Comparison of ENCODE assay signal across 1 cellular context in the genomic region with DNA sequence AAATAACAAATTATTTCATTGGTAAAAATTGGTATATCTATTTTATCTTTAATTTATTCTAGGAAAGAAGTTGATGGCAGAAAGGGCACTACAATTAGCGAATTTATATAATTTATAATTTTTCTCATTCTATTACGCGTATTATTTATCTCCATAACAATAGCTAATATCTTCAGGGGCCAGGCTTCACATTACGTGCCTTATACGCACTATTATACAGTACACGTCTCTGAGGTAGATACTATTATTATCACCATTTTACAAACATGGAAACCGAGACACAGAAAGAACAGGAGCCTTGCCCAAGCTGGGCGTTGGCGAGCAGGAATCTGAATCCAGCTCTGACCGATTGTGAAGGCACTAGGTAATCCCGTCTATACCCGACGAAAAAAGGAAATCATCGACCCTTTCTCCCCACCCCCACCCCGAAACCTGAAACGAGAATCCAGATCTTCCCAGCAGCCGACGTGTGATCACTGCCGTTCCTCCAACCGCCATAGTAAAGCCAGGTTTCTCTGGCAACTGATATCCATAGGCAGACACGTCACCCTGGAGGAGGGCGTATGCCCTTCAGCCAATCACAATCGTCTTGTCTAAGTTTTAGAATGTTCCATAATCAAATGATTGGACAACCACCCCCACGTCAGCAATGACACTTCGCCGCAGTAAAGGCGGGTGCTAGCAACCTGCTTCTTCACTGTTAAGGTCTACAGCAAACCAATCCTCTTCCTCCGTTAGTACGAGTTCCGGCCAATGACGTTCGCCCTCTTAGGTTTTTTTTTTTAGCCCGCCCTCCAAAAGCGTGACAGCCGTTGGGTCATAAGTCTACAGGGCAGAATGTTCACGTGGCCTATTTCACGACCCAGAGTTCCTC.
TF ChIP-seq lines count a peak whose summit lies in the region.

A gene with protein sequence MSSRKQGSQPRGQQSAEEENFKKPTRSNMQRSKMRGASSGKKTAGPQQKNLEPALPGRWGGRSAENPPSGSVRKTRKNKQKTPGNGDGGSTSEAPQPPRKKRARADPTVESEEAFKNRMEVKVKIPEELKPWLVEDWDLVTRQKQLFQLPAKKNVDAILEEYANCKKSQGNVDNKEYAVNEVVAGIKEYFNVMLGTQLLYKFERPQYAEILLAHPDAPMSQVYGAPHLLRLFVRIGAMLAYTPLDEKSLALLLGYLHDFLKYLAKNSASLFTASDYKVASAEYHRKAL (minus strand): TSS at position 501 of the 874 bp plus-strand sequence. CDS start 9,672 bp downstream, outside the sequence.

TF ChIP-seq in GM12878, 131 proteins besides CTCF, POLR2A, EP300 and RAD21 (continued from another document and continues in another):
- TF ChIP-seq POLR2AphosphoS5 (IDR thresholded peaks at IDR 0.05; ENCODE audit: low read length), result peak; percentile 88
- TF ChIP-seq, protein P1, sequence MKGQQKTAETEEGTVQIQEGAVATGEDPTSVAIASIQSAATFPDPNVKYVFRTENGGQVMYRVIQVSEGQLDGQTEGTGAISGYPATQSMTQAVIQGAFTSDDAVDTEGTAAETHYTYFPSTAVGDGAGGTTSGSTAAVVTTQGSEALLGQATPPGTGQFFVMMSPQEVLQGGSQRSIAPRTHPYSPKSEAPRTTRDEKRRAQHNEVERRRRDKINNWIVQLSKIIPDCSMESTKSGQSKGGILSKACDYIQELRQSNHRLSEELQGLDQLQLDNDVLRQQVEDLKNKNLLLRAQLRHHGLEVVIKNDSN (IDR thresholded peaks at IDR 0.05; ENCODE audit: borderline replicate concordance, extremely low read length, insufficient read depth, low read depth, low read length), result no peak
- no peak for TF ChIP-seq EZH2 (IDR thresholded peaks at IDR 0.05; ENCODE audit: borderline replicate concordance, control insufficient read depth, low read depth, low read length)
- TF ChIP-seq, protein P2, sequence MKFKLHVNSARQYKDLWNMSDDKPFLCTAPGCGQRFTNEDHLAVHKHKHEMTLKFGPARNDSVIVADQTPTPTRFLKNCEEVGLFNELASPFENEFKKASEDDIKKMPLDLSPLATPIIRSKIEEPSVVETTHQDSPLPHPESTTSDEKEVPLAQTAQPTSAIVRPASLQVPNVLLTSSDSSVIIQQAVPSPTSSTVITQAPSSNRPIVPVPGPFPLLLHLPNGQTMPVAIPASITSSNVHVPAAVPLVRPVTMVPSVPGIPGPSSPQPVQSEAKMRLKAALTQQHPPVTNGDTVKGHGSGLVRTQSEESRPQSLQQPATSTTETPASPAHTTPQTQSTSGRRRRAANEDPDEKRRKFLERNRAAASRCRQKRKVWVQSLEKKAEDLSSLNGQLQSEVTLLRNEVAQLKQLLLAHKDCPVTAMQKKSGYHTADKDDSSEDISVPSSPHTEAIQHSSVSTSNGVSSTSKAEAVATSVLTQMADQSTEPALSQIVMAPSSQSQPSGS (IDR thresholded peaks at IDR 0.05; ENCODE audit: low read length), result 0 out of 2 replicates have a peak, but pooled peaks have one; percentile 7
- no peak for TF ChIP-seq SPI1 (IDR thresholded peaks at IDR 0.05; ENCODE audit: borderline replicate concordance, insufficient read depth, low read depth, low read length)
- peak; percentile 76 for TF ChIP-seq FOS (IDR thresholded peaks at IDR 0.05; ENCODE audit: borderline replicate concordance, extremely low read depth, insufficient read length)
- no peak for TF ChIP-seq BACH1 (IDR thresholded peaks at IDR 0.05; ENCODE audit: borderline replicate concordance)
- TF ChIP-seq IRF4 (IDR thresholded peaks at IDR 0.05; ENCODE audit: low read depth, low read length), result no peak
- TF ChIP-seq, protein P3, sequence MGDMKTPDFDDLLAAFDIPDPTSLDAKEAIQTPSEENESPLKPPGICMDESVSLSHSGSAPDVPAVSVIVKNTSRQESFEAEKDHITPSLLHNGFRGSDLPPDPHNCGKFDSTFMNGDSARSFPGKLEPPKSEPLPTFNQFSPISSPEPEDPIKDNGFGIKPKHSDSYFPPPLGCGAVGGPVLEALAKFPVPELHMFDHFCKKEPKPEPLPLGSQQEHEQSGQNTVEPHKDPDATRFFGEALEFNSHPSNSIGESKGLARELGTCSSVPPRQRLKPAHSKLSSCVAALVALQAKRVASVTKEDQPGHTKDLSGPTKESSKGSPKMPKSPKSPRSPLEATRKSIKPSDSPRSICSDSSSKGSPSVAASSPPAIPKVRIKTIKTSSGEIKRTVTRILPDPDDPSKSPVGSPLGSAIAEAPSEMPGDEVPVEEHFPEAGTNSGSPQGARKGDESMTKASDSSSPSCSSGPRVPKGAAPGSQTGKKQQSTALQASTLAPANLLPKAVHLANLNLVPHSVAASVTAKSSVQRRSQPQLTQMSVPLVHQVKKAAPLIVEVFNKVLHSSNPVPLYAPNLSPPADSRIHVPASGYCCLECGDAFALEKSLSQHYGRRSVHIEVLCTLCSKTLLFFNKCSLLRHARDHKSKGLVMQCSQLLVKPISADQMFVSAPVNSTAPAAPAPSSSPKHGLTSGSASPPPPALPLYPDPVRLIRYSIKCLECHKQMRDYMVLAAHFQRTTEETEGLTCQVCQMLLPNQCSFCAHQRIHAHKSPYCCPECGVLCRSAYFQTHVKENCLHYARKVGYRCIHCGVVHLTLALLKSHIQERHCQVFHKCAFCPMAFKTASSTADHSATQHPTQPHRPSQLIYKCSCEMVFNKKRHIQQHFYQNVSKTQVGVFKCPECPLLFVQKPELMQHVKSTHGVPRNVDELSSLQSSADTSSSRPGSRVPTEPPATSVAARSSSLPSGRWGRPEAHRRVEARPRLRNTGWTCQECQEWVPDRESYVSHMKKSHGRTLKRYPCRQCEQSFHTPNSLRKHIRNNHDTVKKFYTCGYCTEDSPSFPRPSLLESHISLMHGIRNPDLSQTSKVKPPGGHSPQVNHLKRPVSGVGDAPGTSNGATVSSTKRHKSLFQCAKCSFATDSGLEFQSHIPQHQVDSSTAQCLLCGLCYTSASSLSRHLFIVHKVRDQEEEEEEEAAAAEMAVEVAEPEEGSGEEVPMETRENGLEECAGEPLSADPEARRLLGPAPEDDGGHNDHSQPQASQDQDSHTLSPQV (IDR thresholded peaks at IDR 0.05), result no peak
- no peak for TF ChIP-seq FOXK2 (IDR thresholded peaks at IDR 0.05)
- peak; percentile 92 for TF ChIP-seq YY1 (IDR thresholded peaks at IDR 0.05; ENCODE audit: low read depth, low read length)
- peak; percentile 92 for TF ChIP-seq CREM (IDR thresholded peaks at IDR 0.05; ENCODE audit: low read depth)
- TF ChIP-seq CREB1 (IDR thresholded peaks at IDR 0.05; ENCODE audit: low read depth), result peak; percentile 95
- TF ChIP-seq ZNF24 (IDR thresholded peaks at IDR 0.05), result no peak
- TF ChIP-seq NFIC (IDR thresholded peaks at IDR 0.05; ENCODE audit: low read depth, low read length), result no peak
- TF ChIP-seq RBBP5 (conservative IDR thresholded peaks at IDR 0.05), result no peak
- TF ChIP-seq PAX8 (IDR thresholded peaks at IDR 0.05), result no peak
- TF ChIP-seq, protein P4, sequence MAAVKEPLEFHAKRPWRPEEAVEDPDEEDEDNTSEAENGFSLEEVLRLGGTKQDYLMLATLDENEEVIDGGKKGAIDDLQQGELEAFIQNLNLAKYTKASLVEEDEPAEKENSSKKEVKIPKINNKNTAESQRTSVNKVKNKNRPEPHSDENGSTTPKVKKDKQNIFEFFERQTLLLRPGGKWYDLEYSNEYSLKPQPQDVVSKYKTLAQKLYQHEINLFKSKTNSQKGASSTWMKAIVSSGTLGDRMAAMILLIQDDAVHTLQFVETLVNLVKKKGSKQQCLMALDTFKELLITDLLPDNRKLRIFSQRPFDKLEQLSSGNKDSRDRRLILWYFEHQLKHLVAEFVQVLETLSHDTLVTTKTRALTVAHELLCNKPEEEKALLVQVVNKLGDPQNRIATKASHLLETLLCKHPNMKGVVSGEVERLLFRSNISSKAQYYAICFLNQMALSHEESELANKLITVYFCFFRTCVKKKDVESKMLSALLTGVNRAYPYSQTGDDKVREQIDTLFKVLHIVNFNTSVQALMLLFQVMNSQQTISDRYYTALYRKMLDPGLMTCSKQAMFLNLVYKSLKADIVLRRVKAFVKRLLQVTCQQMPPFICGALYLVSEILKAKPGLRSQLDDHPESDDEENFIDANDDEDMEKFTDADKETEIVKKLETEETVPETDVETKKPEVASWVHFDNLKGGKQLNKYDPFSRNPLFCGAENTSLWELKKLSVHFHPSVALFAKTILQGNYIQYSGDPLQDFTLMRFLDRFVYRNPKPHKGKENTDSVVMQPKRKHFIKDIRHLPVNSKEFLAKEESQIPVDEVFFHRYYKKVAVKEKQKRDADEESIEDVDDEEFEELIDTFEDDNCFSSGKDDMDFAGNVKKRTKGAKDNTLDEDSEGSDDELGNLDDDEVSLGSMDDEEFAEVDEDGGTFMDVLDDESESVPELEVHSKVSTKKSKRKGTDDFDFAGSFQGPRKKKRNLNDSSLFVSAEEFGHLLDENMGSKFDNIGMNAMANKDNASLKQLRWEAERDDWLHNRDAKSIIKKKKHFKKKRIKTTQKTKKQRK (IDR thresholded peaks at IDR 0.05; ENCODE audit: low read depth, low read length), result no peak; the same call in 1 of the 2 replicates
- TF ChIP-seq, protein P5, sequence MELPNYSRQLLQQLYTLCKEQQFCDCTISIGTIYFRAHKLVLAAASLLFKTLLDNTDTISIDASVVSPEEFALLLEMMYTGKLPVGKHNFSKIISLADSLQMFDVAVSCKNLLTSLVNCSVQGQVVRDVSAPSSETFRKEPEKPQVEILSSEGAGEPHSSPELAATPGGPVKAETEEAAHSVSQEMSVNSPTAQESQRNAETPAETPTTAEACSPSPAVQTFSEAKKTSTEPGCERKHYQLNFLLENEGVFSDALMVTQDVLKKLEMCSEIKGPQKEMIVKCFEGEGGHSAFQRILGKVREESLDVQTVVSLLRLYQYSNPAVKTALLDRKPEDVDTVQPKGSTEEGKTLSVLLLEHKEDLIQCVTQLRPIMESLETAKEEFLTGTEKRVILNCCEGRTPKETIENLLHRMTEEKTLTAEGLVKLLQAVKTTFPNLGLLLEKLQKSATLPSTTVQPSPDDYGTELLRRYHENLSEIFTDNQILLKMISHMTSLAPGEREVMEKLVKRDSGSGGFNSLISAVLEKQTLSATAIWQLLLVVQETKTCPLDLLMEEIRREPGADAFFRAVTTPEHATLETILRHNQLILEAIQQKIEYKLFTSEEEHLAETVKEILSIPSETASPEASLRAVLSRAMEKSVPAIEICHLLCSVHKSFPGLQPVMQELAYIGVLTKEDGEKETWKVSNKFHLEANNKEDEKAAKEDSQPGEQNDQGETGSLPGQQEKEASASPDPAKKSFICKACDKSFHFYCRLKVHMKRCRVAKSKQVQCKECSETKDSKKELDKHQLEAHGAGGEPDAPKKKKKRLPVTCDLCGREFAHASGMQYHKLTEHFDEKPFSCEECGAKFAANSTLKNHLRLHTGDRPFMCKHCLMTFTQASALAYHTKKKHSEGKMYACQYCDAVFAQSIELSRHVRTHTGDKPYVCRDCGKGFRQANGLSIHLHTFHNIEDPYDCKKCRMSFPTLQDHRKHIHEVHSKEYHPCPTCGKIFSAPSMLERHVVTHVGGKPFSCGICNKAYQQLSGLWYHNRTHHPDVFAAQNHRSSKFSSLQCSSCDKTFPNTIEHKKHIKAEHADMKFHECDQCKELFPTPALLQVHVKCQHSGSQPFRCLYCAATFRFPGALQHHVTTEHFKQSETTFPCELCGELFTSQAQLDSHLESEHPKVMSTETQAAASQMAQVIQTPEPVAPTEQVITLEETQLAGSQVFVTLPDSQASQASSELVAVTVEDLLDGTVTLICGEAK (IDR thresholded peaks at IDR 0.05; ENCODE audit: borderline replicate concordance), result no peak
- no peak for TF ChIP-seq MXI1 (IDR thresholded peaks at IDR 0.05; ENCODE audit: low read depth, low read length)
- TF ChIP-seq ZNF207 (IDR thresholded peaks at IDR 0.05; ENCODE audit: borderline replicate concordance), result no peak
- no peak for TF ChIP-seq FOXM1 (IDR thresholded peaks at IDR 0.05; ENCODE audit: low read depth, low read length)
- peak; percentile 77 for TF ChIP-seq TAF1 (IDR thresholded peaks at IDR 0.05; ENCODE audit: borderline replicate concordance, low read depth, low read length)
- no peak for TF ChIP-seq SUPT20H (IDR thresholded peaks at IDR 0.05; ENCODE audit: borderline replicate concordance, control insufficient read depth, low read depth, low read length)
- TF ChIP-seq GABPA (IDR thresholded peaks at IDR 0.05; ENCODE audit: low read depth), result no peak
- TF ChIP-seq, protein P6, sequence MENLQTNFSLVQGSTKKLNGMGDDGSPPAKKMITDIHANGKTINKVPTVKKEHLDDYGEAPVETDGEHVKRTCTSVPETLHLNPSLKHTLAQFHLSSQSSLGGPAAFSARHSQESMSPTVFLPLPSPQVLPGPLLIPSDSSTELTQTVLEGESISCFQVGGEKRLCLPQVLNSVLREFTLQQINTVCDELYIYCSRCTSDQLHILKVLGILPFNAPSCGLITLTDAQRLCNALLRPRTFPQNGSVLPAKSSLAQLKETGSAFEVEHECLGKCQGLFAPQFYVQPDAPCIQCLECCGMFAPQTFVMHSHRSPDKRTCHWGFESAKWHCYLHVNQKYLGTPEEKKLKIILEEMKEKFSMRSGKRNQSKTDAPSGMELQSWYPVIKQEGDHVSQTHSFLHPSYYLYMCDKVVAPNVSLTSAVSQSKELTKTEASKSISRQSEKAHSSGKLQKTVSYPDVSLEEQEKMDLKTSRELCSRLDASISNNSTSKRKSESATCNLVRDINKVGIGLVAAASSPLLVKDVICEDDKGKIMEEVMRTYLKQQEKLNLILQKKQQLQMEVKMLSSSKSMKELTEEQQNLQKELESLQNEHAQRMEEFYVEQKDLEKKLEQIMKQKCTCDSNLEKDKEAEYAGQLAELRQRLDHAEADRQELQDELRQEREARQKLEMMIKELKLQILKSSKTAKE (IDR thresholded peaks at IDR 0.05; ENCODE audit: low read depth, poor library complexity, severe bottlenecking), result peak; percentile 18
- TF ChIP-seq BHLHE40 (IDR thresholded peaks at IDR 0.05; ENCODE audit: borderline replicate concordance in 1 of 2, low read depth in 2 of 2, low read length in 1 of 2), result peak in 1 of 2 experiments; percentile 4; a peak in 1 of 4 replicates
- no peak for TF ChIP-seq HDGF (IDR thresholded peaks at IDR 0.05)
- TF ChIP-seq EGR1 (IDR thresholded peaks at IDR 0.05; ENCODE audit: borderline replicate concordance in 1 of 2, low read depth in 2 of 2, low read length in 2 of 2), result no peak
- TF ChIP-seq BCL11A (IDR thresholded peaks at IDR 0.05; ENCODE audit: low read depth, low read length), result no peak
- TF ChIP-seq, protein P7, sequence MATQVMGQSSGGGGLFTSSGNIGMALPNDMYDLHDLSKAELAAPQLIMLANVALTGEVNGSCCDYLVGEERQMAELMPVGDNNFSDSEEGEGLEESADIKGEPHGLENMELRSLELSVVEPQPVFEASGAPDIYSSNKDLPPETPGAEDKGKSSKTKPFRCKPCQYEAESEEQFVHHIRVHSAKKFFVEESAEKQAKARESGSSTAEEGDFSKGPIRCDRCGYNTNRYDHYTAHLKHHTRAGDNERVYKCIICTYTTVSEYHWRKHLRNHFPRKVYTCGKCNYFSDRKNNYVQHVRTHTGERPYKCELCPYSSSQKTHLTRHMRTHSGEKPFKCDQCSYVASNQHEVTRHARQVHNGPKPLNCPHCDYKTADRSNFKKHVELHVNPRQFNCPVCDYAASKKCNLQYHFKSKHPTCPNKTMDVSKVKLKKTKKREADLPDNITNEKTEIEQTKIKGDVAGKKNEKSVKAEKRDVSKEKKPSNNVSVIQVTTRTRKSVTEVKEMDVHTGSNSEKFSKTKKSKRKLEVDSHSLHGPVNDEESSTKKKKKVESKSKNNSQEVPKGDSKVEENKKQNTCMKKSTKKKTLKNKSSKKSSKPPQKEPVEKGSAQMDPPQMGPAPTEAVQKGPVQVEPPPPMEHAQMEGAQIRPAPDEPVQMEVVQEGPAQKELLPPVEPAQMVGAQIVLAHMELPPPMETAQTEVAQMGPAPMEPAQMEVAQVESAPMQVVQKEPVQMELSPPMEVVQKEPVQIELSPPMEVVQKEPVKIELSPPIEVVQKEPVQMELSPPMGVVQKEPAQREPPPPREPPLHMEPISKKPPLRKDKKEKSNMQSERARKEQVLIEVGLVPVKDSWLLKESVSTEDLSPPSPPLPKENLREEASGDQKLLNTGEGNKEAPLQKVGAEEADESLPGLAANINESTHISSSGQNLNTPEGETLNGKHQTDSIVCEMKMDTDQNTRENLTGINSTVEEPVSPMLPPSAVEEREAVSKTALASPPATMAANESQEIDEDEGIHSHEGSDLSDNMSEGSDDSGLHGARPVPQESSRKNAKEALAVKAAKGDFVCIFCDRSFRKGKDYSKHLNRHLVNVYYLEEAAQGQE (IDR thresholded peaks at IDR 0.05; ENCODE audit: low read depth, low read length), result no peak
- TF ChIP-seq RFX5 (IDR thresholded peaks at IDR 0.05; ENCODE audit: low read depth, low read length), result peak; percentile 89
